29 cellular contexts compared by ENCODE assay signal in the genomic region with DNA sequence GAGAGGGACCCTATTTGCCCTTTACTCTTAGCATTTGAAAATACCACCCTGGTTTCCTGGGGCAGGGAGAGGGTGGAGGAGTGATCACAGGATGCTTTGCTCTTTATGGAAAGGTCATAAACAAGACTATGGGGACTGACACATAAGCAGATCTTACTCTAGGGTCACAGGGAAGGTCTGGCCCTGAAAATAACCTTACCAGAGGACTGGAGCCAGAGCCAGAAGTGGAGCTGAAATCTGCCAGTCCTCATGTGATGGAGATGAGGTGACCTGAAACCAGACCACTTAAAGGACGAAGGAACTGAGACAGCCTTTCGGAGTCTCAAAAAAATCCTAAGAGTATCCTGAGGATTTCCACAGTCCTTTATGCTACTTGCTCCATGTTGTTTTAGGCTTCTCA. TPM values are rescaled to one million over a fixed set of nuclear protein-coding genes. Genes with fewer than 3 reads are reported as not detected.
"Had no signal": no experiment of that assay in that cellular context is flagged by ENCODE, and none has a peak within 500 bp of the region (broad histone marks: within the 10 kb centered on the region; RNA-seq: fewer than 3 reads in every experiment).

No MANE protein-coding gene starts in this region.

- H3K4me3 ChIP-seq: esophagus muscularis mucosa, gastroesophageal sphincter had no signal

- H3K27ac ChIP-seq: brain microvascular endothelial cell, esophagus muscularis mucosa, foreskin keratinocyte, gastroesophageal sphincter had no signal

- ATAC-seq: activated CD4-positive, alpha-beta T cell treated with anti-CD3 and anti-CD28 coated beads for 36 hours; activated naive CD4-positive, alpha-beta T cell treated with anti-CD3 and anti-CD28 coated beads, Interleukin-2, amount 50 U/mL, for 72 hours; activated T-cell treated with anti-CD3 and anti-CD28 coated beads, Interleukin-2, amount 50 U/mL, for 72 hours; effector memory CD8-positive, alpha-beta T cell; foreskin keratinocyte; gastroesophageal sphincter had no signal

- H3K27me3 ChIP-seq: brain microvascular endothelial cell, esophagus muscularis mucosa, foreskin keratinocyte, gastroesophageal sphincter had no signal

- FAIRE-seq: astrocyte, bronchial epithelial cell, colon had no signal

- H3K9me3 ChIP-seq: esophagus muscularis mucosa, gastroesophageal sphincter had no signal

- DNase-seq: activated CD4-positive, alpha-beta memory T cell treated with anti-CD3 and anti-CD28 coated beads, Interleukin-2, amount 10 ng/mL, durations not matched to agents 7 days and 5 days; activated CD4-positive, alpha-beta T cell treated with anti-CD3 and anti-CD28 coated beads for 36 hours; activated CD4-positive, alpha-beta T cell treated with anti-CD3 and anti-CD28 coated beads, Interleukin-2, amount 10 ng/mL, durations not matched to agents 24 days and 14 days; activated CD4-positive, CD25-positive, alpha-beta regulatory T cell; activated CD4-positive, CD25-positive, alpha-beta regulatory T cell treated with anti-CD3 and anti-CD28 coated beads, Interleukin-2, amount 50 U/mL, for 72 hours; activated CD8-positive, alpha-beta memory T cell treated with anti-CD3 and anti-CD28 coated beads, Interleukin-2, amount 50 U/mL, for 48 hours; activated gamma-delta T cell; activated naive CD4-positive, alpha-beta T cell; activated naive CD4-positive, alpha-beta T cell treated with anti-CD3 and anti-CD28 coated beads, Interleukin-2, amount 10 ng/mL, durations not matched to agents 7 days and 5 days; activated T-cell treated with anti-CD3 and anti-CD28 coated beads for 4 hours; activated T-cell treated with anti-CD3 and anti-CD28 coated beads, Interleukin-2, amount 50 U/mL, for 24 hours; activated T-cell treated with anti-CD3 and anti-CD28 coated beads, Interleukin-2, amount 50 U/mL, for 72 hours; amniotic stem cell; anterior cingulate cortex; brain microvascular endothelial cell; caudate nucleus; cortex of kidney; dermis blood vessel endothelial cell; effector CD4-positive, alpha-beta T cell; effector memory CD8-positive, alpha-beta T cell; erythroblast; foreskin keratinocyte; T-helper 2 cell had no signal

- H3K4me1 ChIP-seq: foreskin keratinocyte had no signal

RNA-seq across cellular contexts. Expression of a gene that starts 51.9 kb away (rescaled TPM):
- total RNA-seq: bronchial epithelial cell, dermis blood vessel endothelial cell had no signal
